In genomic region chr12:29796823-29797263, GRCh38 we compare ENCODE assay signal across 9 cellular contexts. TPM values are rescaled to one million over a fixed set of nuclear protein-coding genes. Genes with fewer than 3 reads are reported as not detected.
A peak's percentile ranks its signal among the peaks of the same experiment; 100 is the strongest.
DNase-seq lines count a peak whose midpoint lies in the region; ATAC-seq and TF ChIP-seq lines count a peak whose summit lies in the region.
"Had no signal": no experiment of that assay in that cellular context is flagged by ENCODE, and none has a peak within 500 bp of the region (broad histone marks: within the 10 kb centered on the region; RNA-seq: fewer than 3 reads in every experiment).

No MANE protein-coding gene starts in this region.

- H3K9ac ChIP-seq in mammary epithelial cell (ENCODE audit: insufficient read depth, low read length), result no peak overlapping the region

- H4K20me1 ChIP-seq in mammary epithelial cell (ENCODE audit: insufficient read depth, low read length), result no peaks in the 10 kb centered on the region

- H3K79me2 ChIP-seq in mammary epithelial cell (ENCODE audit: insufficient read depth, low read length), result no peaks in the 10 kb centered on the region

- peaks cover 0 to 7% of the 10 kb centered on the region in 2 donors for H3K9me3 Mint-ChIP-seq in activated T-cell treated with anti-CD3 and anti-CD28 coated beads, Interleukin-2, amount 50 U/mL, for 72 hours

- CTCF ChIA-PET in mammary epithelial cell (lab: Charles Lee; ENCODE audit: low non-redundant PET), result interaction anchor here (0.6 kb wide), 1 partner anchor 13 kb away, joined by 3 read pairs; the partner anchor contains the start of gene TMTC1

- dilution Hi-C loops in mammary epithelial cell (cut with HindIII; ENCODE audit: low sequenced_read_pairs), result no loop called here

- DNase-seq in HPDE6-E6E7 (ENCODE audit: extremely low spot score), result peak; percentile 40
- DNase-seq in mammary epithelial cell, result peak; percentile 81
- DNase-seq in iris pigment epithelial cell (ENCODE audit: low read depth), result peak; percentile 94
- DNase-seq in tibial artery, result peak; percentile 56 to 74
- no peak for DNase-seq in Peyer's patch
- DNase-seq in activated T-cell treated with anti-CD3 and anti-CD28 coated beads, Interleukin-2, amount 50 U/mL, for 72 hours, result no peak

- H3K4me3 ChIP-seq in mammary epithelial cell (replicated peaks in 1 of 3; ENCODE audit: insufficient read depth in 1 of 3, low read depth in 2 of 3, low read length in 3 of 3), result no peak overlapping the region
- H3K4me3 ChIP-seq in tibial artery, result peak overlapping the region; percentile 12 to 18
- H3K4me3 ChIP-seq in Peyer's patch, result no peak overlapping the region

- no peak overlapping the region for H2AFZ ChIP-seq in mammary epithelial cell (ENCODE audit: low read depth, low read length)

- in situ Hi-C loops in mammary epithelial cell (cut with MboI; ENCODE audit: low sequenced_read_pairs in 2 of 2), result no loop called here

- no peak for TF ChIP-seq CTCF in mammary epithelial cell (conservative IDR thresholded peaks at IDR 0.05 in 1 of 2, IDR thresholded peaks at IDR 0.05 in 1 of 2; ENCODE audit: extremely low read depth in 1 of 2, insufficient read depth in 1 of 2, low read depth in 1 of 2, low read length in 2 of 2)
- TF ChIP-seq CTCF in tibial artery (IDR thresholded peaks at IDR 0.05), result peak; percentile 31 to 55
- no peak for TF ChIP-seq CTCF in Peyer's patch (IDR thresholded peaks at IDR 0.05)

- H3K9me3 ChIP-seq in mammary epithelial cell (replicated peaks; ENCODE audit: insufficient read depth, low read length) (peaks cover 11% of the 10 kb centered on the region), tibial artery (no peaks in the 10 kb centered on the region), Peyer's patch (peaks cover 0 to 7% (median 0%) of the 10 kb centered on the region in 4 donors)

- H3K36me3 ChIP-seq in mammary epithelial cell (ENCODE audit: insufficient read depth, low read length) (no peaks in the 10 kb centered on the region), tibial artery (no peaks in the 10 kb centered on the region), Peyer's patch (no peaks in the 10 kb centered on the region)

- peak overlapping the region; percentile 29 for H3K4me2 ChIP-seq in mammary epithelial cell (ENCODE audit: insufficient read depth, low read depth, low read length)

- no peak for ATAC-seq in GM18861 (IDR thresholded peaks at IDR 0.05; ENCODE audit: unreplicated experiment)
- ATAC-seq in GM21360 (IDR thresholded peaks at IDR 0.05; ENCODE audit: unreplicated experiment), result no peak
- no peak for ATAC-seq in activated T-cell treated with anti-CD3 and anti-CD28 coated beads, Interleukin-2, amount 50 U/mL, for 72 hours (replicated peaks in 1 of 2)

- no peaks in the 10 kb centered on the region for H3K4me1 Mint-ChIP-seq in activated T-cell treated with anti-CD3 and anti-CD28 coated beads, Interleukin-2, amount 50 U/mL, for 72 hours (ENCODE audit: low read depth)

- BruUV-seq in mammary epithelial cell (replicated peaks; lab: Mats Ljungman, UMichigan), result no TSS peak

- H3K27me3 ChIP-seq in mammary epithelial cell (ENCODE audit: insufficient read depth, low read length) (no peaks in the 10 kb centered on the region), tibial artery (no peaks in the 10 kb centered on the region), Peyer's patch (no peaks in the 10 kb centered on the region)

- TF ChIP-seq POLR2A in Peyer's patch (IDR thresholded peaks at IDR 0.05), result no peak

- no peak overlapping the region for H3K27ac Mint-ChIP-seq in activated T-cell treated with anti-CD3 and anti-CD28 coated beads, Interleukin-2, amount 50 U/mL, for 72 hours

- peaks cover 15% of the 10 kb centered on the region for H3K27me3 Mint-ChIP-seq in activated T-cell treated with anti-CD3 and anti-CD28 coated beads, Interleukin-2, amount 50 U/mL, for 72 hours (ENCODE audit: low read depth)

- H3K4me1 ChIP-seq in mammary epithelial cell (ENCODE audit: insufficient read depth, low read length) (peaks cover 13% of the 10 kb centered on the region), tibial artery (peaks cover 0 to 33% (median 8%) of the 10 kb centered on the region in 4 donors), Peyer's patch (no peaks in the 10 kb centered on the region)

- no peak overlapping the region for H3K27ac ChIP-seq in mammary epithelial cell (ENCODE audit: insufficient read depth, low read depth, low read length)
- H3K27ac ChIP-seq in tibial artery, result peak overlapping the region; percentile 67 to 69
- H3K27ac ChIP-seq in Peyer's patch, result no peak overlapping the region

- H3K4me3 Mint-ChIP-seq in activated T-cell treated with anti-CD3 and anti-CD28 coated beads, Interleukin-2, amount 50 U/mL, for 72 hours, result no peak overlapping the region

- peaks cover 0 to 3% of the 10 kb centered on the region in 2 donors for H3K36me3 Mint-ChIP-seq in activated T-cell treated with anti-CD3 and anti-CD28 coated beads, Interleukin-2, amount 50 U/mL, for 72 hours (ENCODE audit: insufficient read depth in 2 of 2)

- intact Hi-C loops in mammary epithelial cell (cut with micrococcal nuclease), result loop anchor here (5.0 kb wide), 1 partner anchor 90 kb away; no protein-coding TSS in a partner anchor
- intact Hi-C loops in tibial artery (cut with DNase I; ENCODE audit: low total_unique reads), result no loop called here

- WGBS in mammary epithelial cell (ENCODE audit: low coverage, missing lambda C conversion rate), result 2% methylated on average over 6 of the region's 6 CpGs

RNA-seq across cellular contexts. Expression of gene TMTC1, which starts 13.1 kb away (rescaled TPM):
- total RNA-seq in mammary epithelial cell (100 to 1,000 TPM in 1 of 2 donors, 10 to 100 TPM in 1; 46.1 to 106 TPM), Peyer's patch (10 to 100 TPM in 3 of 4 donors, 1 to 10 TPM in 1; 7.4 to 25.6 (median 15.4) TPM)
- polyA plus RNA-seq in mammary epithelial cell, result 29.4 TPM
- 46.9 TPM for polyA minus RNA-seq in mammary epithelial cell
- under 1 TPM; 0.22 to 0.51 TPM for total RNA-seq in activated T-cell treated with anti-CD3 and anti-CD28 coated beads, Interleukin-2, amount 50 U/mL, for 72 hours
- total RNA-seq: activated CD8-positive, alpha-beta memory T cell treated with anti-CD3 and anti-CD28 coated beads for 36 hours had no signal

Comparison
In these comparisons a context has a peak if more than half of its experiments do, and no peak if none do; other contexts are left out.
1. DNase-seq: peak in HPDE6-E6E7 (single experiment), mammary epithelial cell (single experiment), iris pigment epithelial cell (single experiment) and tibial artery (2 of 2); none in Peyer's patch (0 of 3) and activated T-cell treated with anti-CD3 and anti-CD28 coated beads, Interleukin-2, amount 50 U/mL, for 72 hours (0 of 2).
2. H3K27ac ChIP-seq: peak in tibial artery (2 of 2); none in mammary epithelial cell (single experiment) and Peyer's patch (0 of 4).
3. H3K4me3 ChIP-seq: peak in tibial artery (2 of 2); none in mammary epithelial cell (0 of 3) and Peyer's patch (0 of 4).
4. CTCF ChIP-seq: peak in tibial artery (2 of 2); none in mammary epithelial cell (0 of 2) and Peyer's patch (0 of 6).
5. RNA of gene TMTC1, which starts 13.1 kb away (total RNA-seq): 46.1 to 106 TPM in mammary epithelial cell and 7.4 to 25.6 TPM in Peyer's patch; 0.22 to 0.51 TPM in activated T-cell treated with anti-CD3 and anti-CD28 coated beads, Interleukin-2, amount 50 U/mL, for 72 hours; every median in the first group is over 4 times any median in the second.